Comparison of ENCODE assay signal across 1 cellular context in the genomic region with DNA sequence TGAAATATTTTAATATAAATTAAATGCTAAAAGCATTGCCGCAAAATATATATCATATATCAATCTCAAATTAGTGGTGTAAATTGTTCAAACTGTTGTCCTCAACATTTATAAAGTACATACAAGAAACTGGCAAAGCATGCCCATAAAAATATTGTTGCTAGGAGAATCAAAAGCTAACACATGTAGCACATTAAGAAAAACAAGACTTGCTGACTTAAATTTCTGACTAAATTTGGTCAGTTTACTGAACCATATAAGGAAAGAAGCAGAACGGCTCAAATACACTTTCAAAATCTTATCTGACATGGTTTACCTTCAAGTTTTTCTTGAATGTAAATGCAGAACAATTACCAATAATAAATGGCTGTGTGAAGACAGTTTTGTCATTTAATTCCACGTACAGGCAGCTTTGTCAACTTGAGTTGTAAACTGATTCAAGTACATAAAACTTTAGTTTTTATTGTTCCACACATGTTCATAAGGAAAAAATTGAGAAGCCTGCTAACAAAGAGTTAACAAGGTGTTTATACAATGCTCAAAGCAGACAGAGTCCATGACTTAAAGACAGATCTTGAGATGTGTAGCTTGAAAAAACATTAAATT.
TF ChIP-seq lines count a peak whose summit lies in the region.

No MANE protein-coding gene starts in this region.

TF ChIP-seq in GM23338, 12 proteins besides CTCF, POLR2A, EP300 and RAD21:
- no peak for TF ChIP-seq CREB1 (CRISPR knock-in tag; IDR thresholded peaks at IDR 0.05; ENCODE audit: low read depth)
- TF ChIP-seq POLR2AphosphoS5 (IDR thresholded peaks at IDR 0.05; ENCODE audit: low read depth) = no peak
- TF ChIP-seq, protein P1, sequence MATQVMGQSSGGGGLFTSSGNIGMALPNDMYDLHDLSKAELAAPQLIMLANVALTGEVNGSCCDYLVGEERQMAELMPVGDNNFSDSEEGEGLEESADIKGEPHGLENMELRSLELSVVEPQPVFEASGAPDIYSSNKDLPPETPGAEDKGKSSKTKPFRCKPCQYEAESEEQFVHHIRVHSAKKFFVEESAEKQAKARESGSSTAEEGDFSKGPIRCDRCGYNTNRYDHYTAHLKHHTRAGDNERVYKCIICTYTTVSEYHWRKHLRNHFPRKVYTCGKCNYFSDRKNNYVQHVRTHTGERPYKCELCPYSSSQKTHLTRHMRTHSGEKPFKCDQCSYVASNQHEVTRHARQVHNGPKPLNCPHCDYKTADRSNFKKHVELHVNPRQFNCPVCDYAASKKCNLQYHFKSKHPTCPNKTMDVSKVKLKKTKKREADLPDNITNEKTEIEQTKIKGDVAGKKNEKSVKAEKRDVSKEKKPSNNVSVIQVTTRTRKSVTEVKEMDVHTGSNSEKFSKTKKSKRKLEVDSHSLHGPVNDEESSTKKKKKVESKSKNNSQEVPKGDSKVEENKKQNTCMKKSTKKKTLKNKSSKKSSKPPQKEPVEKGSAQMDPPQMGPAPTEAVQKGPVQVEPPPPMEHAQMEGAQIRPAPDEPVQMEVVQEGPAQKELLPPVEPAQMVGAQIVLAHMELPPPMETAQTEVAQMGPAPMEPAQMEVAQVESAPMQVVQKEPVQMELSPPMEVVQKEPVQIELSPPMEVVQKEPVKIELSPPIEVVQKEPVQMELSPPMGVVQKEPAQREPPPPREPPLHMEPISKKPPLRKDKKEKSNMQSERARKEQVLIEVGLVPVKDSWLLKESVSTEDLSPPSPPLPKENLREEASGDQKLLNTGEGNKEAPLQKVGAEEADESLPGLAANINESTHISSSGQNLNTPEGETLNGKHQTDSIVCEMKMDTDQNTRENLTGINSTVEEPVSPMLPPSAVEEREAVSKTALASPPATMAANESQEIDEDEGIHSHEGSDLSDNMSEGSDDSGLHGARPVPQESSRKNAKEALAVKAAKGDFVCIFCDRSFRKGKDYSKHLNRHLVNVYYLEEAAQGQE (IDR thresholded peaks at IDR 0.05; ENCODE audit: unreplicated experiment) = no peak
- TF ChIP-seq EZH2phosphoT487 (IDR thresholded peaks at IDR 0.05; ENCODE audit: unreplicated experiment) = no peak
- TF ChIP-seq, protein P2, sequence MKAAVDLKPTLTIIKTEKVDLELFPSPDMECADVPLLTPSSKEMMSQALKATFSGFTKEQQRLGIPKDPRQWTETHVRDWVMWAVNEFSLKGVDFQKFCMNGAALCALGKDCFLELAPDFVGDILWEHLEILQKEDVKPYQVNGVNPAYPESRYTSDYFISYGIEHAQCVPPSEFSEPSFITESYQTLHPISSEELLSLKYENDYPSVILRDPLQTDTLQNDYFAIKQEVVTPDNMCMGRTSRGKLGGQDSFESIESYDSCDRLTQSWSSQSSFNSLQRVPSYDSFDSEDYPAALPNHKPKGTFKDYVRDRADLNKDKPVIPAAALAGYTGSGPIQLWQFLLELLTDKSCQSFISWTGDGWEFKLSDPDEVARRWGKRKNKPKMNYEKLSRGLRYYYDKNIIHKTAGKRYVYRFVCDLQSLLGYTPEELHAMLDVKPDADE (IDR thresholded peaks at IDR 0.05) = no peak
- no peak for TF ChIP-seq ZNF114 (CRISPR knock-in tag; IDR thresholded peaks at IDR 0.05)
TF ChIP-seq in GM23338: peak in this region for 0.
